1 cellular context compared by ENCODE assay signal in genomic region chr10:60820093-60820769, GRCh38.
TF ChIP-seq lines count a peak whose summit lies in the region.

No MANE protein-coding gene starts in this region.

TF ChIP-seq in H1, 55 proteins besides CTCF, POLR2A, EP300 and RAD21 (continued from another document):
- TF ChIP-seq RNF2 (IDR thresholded peaks at IDR 0.05; ENCODE audit: borderline replicate concordance, low read depth, low read length, missing control alignments, poor library complexity, severe bottlenecking) (no peak), TCF12 (IDR thresholded peaks at IDR 0.05; ENCODE audit: low read depth, low read length) (no peak), ATF2 (IDR thresholded peaks at IDR 0.05; ENCODE audit: low read length) (no peak), CHD1 (IDR thresholded peaks at IDR 0.05; ENCODE audit: low read depth, low read length) (no peak), NRF1 (IDR thresholded peaks at IDR 0.05; ENCODE audit: low read depth, low read length) (no peak), PHF8 (conservative IDR thresholded peaks at IDR 0.05; ENCODE audit: low read depth, low read length) (no peak), MAX (IDR thresholded peaks at IDR 0.05) (no peak), CHD7 (IDR thresholded peaks at IDR 0.05; ENCODE audit: insufficient replicate concordance, low read length) (no peak), SP2 (IDR thresholded peaks at IDR 0.05; ENCODE audit: low read length) (no peak), CHD2 (IDR thresholded peaks at IDR 0.05; ENCODE audit: low read length) (no peak), SIN3A (conservative IDR thresholded peaks at IDR 0.05 in 1 of 2, IDR thresholded peaks at IDR 0.05 in 1 of 2; ENCODE audit: low read depth in 1 of 2, low read length in 2 of 2) (no peak), CTBP2 (IDR thresholded peaks at IDR 0.05; ENCODE audit: borderline replicate concordance, insufficient read depth, insufficient read length, low read length) (no peak), TAF1 (IDR thresholded peaks at IDR 0.05; ENCODE audit: low read depth, low read length) (no peak)
TF ChIP-seq in H1: peak in this region for 0.
